1 cellular context compared by ENCODE assay signal in the genomic region with DNA sequence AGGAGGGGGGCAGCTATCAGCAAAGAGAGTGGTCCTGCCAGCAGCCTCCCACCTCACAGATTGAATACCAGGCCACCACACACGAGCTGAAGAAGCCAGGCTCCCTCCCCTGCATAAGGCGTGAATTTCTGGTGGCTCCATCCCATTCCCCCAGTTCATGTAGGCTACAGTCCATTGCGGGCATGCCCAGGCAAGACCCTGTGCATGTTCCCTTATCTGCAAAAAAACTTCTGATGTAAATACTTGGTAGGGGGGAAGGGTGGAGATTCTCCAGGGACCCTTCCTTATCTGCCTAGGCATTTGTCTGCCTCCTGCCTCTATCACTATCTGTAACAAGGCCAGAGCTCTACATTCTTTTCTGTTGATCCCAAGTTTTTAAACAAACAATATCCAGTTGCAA.
TF ChIP-seq lines count a peak whose summit lies in the region.

No MANE protein-coding gene starts in this region.

TF ChIP-seq in GM23338, 12 proteins besides CTCF, POLR2A, EP300 and RAD21:
- TF ChIP-seq, protein P1, sequence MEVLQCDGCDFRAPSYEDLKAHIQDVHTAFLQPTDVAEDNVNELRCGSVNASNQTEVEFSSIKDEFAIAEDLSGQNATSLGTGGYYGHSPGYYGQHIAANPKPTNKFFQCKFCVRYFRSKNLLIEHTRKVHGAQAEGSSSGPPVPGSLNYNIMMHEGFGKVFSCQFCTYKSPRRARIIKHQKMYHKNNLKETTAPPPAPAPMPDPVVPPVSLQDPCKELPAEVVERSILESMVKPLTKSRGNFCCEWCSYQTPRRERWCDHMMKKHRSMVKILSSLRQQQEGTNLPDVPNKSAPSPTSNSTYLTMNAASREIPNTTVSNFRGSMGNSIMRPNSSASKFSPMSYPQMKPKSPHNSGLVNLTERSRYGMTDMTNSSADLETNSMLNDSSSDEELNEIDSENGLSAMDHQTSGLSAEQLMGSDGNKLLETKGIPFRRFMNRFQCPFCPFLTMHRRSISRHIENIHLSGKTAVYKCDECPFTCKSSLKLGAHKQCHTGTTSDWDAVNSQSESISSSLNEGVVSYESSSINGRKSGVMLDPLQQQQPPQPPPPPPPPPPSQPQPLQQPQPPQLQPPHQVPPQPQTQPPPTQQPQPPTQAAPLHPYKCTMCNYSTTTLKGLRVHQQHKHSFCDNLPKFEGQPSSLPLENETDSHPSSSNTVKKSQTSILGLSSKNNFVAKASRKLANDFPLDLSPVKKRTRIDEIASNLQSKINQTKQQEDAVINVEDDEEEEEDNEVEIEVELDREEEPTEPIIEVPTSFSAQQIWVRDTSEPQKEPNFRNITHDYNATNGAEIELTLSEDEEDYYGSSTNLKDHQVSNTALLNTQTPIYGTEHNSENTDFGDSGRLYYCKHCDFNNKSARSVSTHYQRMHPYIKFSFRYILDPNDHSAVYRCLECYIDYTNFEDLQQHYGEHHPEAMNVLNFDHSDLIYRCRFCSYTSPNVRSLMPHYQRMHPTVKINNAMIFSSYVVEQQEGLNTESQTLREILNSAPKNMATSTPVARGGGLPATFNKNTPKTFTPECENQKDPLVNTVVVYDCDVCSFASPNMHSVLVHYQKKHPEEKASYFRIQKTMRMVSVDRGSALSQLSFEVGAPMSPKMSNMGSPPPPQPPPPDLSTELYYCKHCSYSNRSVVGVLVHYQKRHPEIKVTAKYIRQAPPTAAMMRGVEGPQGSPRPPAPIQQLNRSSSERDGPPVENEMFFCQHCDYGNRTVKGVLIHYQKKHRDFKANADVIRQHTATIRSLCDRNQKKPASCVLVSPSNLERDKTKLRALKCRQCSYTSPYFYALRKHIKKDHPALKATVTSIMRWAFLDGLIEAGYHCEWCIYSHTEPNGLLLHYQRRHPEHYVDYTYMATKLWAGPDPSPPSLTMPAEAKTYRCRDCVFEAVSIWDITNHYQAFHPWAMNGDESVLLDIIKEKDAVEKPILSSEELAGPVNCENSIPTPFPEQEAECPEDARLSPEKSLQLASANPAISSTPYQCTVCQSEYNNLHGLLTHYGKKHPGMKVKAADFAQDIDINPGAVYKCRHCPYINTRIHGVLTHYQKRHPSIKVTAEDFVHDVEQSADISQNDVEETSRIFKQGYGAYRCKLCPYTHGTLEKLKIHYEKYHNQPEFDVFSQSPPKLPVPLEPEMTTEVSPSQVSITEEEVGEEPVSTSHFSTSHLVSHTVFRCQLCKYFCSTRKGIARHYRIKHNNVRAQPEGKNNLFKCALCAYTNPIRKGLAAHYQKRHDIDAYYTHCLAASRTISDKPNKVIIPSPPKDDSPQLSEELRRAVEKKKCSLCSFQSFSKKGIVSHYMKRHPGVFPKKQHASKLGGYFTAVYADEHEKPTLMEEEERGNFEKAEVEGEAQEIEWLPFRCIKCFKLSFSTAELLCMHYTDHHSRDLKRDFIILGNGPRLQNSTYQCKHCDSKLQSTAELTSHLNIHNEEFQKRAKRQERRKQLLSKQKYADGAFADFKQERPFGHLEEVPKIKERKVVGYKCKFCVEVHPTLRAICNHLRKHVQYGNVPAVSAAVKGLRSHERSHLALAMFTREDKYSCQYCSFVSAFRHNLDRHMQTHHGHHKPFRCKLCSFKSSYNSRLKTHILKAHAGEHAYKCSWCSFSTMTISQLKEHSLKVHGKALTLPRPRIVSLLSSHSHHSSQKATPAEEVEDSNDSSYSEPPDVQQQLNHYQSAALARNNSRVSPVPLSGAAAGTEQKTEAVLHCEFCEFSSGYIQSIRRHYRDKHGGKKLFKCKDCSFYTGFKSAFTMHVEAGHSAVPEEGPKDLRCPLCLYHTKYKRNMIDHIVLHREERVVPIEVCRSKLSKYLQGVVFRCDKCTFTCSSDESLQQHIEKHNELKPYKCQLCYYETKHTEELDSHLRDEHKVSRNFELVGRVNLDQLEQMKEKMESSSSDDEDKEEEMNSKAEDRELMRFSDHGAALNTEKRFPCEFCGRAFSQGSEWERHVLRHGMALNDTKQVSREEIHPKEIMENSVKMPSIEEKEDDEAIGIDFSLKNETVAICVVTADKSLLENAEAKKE (CRISPR knock-in tag; IDR thresholded peaks at IDR 0.05) = no peak
- TF ChIP-seq EZH2phosphoT487 (IDR thresholded peaks at IDR 0.05; ENCODE audit: unreplicated experiment) = no peak
